In the genomic region with DNA sequence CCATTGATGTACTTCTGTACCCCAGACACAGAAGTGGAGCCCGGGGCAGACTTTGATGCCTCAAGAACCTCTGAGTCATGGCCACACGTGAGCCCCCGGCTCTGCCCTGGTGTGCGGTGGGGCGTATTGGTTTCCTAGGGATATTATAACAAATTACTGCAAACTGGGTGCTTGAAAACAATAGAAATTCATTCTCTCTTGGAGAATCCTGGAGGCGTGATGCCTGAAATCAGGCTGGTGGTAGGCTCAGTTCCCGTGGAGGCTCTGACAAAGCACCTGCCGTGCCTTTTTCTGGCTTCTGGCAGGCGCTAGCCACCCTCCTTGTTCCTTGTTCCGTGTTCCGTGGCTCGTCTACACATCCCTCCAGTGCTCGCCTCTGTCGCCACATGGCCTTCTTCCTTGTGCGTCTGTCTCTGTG, we compare ENCODE assay signal across 9 cellular contexts. TPM values are rescaled to one million over a fixed set of nuclear protein-coding genes. Genes with fewer than 3 reads are reported as not detected.
DNase-seq lines count a peak whose midpoint lies in the region; ATAC-seq and TF ChIP-seq lines count a peak whose summit lies in the region.
"Had no signal": no experiment of that assay in that cellular context is flagged by ENCODE, and none has a peak within 500 bp of the region (broad histone marks: within the 10 kb centered on the region; RNA-seq: fewer than 3 reads in every experiment).

No MANE protein-coding gene starts in this region.

- no peaks in the 10 kb centered on the region for H3K9me3 ChIP-seq in mammary epithelial cell (replicated peaks; ENCODE audit: insufficient read depth, low read length)
- H3K9me3 ChIP-seq in lower lobe of right lung, result no peaks in the 10 kb centered on the region
- H3K9me3 ChIP-seq in thoracic aorta, result no peaks in the 10 kb centered on the region

- in situ Hi-C loops in mammary epithelial cell (cut with MboI; ENCODE audit: low sequenced_read_pairs in 2 of 2), result no loop called here

- peaks cover 97% of the 10 kb centered on the region for H3K79me2 ChIP-seq in mammary epithelial cell (ENCODE audit: insufficient read depth, low read length)

- DNase-seq in MV-4-11 (lab: John Stamatoyannopoulos, UW), result peak; percentile 21
- no peak for DNase-seq in mammary epithelial cell
- peak; percentile 70 for DNase-seq in lower lobe of right lung
- DNase-seq in thoracic aorta (ENCODE audit: low spot score), result no peak
- DNase-seq in stimulated activated CD4-positive, alpha-beta T cell treated with anti-CD3 and anti-CD28 coated beads, Interleukin-4, amount 100 ng/mL, for 4 hours, result no peak
- DNase-seq in hepatic stellate cell (ENCODE audit: low spot score), result no peak
- DNase-seq in NCI-H1694 (lab: John Stamatoyannopoulos, UW), result no peak
- DNase-seq: NCI-H1694 treated with DMSO at 0.1 percent for 48 hours had no signal

- intact Hi-C loops in mammary epithelial cell (cut with micrococcal nuclease) (no loop called here), lower lobe of right lung (cut with DNase I) (no loop called here)

- CTCF ChIA-PET in mammary epithelial cell (lab: Charles Lee; ENCODE audit: low non-redundant PET), result no interaction called here

- H3K4me3 ChIP-seq in mammary epithelial cell (replicated peaks in 1 of 3; ENCODE audit: insufficient read depth in 1 of 3, low read depth in 2 of 3, low read length in 3 of 3) (no peak overlapping the region), lower lobe of right lung (no peak overlapping the region), thoracic aorta (no peak overlapping the region)

- peaks cover 23% of the 10 kb centered on the region for H3K4me1 ChIP-seq in mammary epithelial cell (ENCODE audit: insufficient read depth, low read length)
- peaks cover 99% of the 10 kb centered on the region for H3K4me1 ChIP-seq in lower lobe of right lung
- peaks cover 62 to 82% of the 10 kb centered on the region in 2 donors for H3K4me1 ChIP-seq in thoracic aorta (ENCODE audit: control insufficient read depth in 1 of 2, low read depth in 2 of 2)

- WGBS in mammary epithelial cell (ENCODE audit: low coverage, missing lambda C conversion rate), result 47% methylated on average over 12 of the region's 15 CpGs

- ATAC-seq in lower lobe of right lung (peak in 1 of 2 donors; percentile 6), thoracic aorta (ENCODE audit: insufficient number of reproducible peaks, low FRiP score, low read depth) (no peak)

- TF ChIP-seq CTCF in mammary epithelial cell (conservative IDR thresholded peaks at IDR 0.05 in 1 of 2, IDR thresholded peaks at IDR 0.05 in 1 of 2; ENCODE audit: extremely low read depth in 1 of 2, insufficient read depth in 1 of 2, low read depth in 1 of 2, low read length in 2 of 2), result no peak
- TF ChIP-seq CTCF in lower lobe of right lung (IDR thresholded peaks at IDR 0.05), result no peak
- no peak for TF ChIP-seq CTCF in thoracic aorta (IDR thresholded peaks at IDR 0.05)

- dilution Hi-C loops in mammary epithelial cell (cut with HindIII; ENCODE audit: low sequenced_read_pairs), result no loop called here

- peak overlapping the region; percentile 29 for H3K27ac ChIP-seq in mammary epithelial cell (ENCODE audit: insufficient read depth, low read depth, low read length)
- H3K27ac ChIP-seq in lower lobe of right lung, result peak overlapping the region; percentile 85
- H3K27ac ChIP-seq in thoracic aorta, result peak overlapping the region; percentile 78 to 90
- H3K27ac ChIP-seq: epithelial cell of prostate had no signal

- H3K4me2 ChIP-seq in mammary epithelial cell (ENCODE audit: insufficient read depth, low read depth, low read length), result no peak overlapping the region

- no peak overlapping the region for H2AFZ ChIP-seq in mammary epithelial cell (ENCODE audit: low read depth, low read length)

- H3K36me3 ChIP-seq in mammary epithelial cell (ENCODE audit: insufficient read depth, low read length), result peaks cover 6% of the 10 kb centered on the region
- no peaks in the 10 kb centered on the region for H3K36me3 ChIP-seq in lower lobe of right lung
- no peaks in the 10 kb centered on the region for H3K36me3 ChIP-seq in thoracic aorta

- no peak overlapping the region for H3K9ac ChIP-seq in mammary epithelial cell (ENCODE audit: insufficient read depth, low read length)

- BruUV-seq in mammary epithelial cell (replicated peaks; lab: Mats Ljungman, UMichigan), result no TSS peak

- peaks cover 3% of the 10 kb centered on the region for H4K20me1 ChIP-seq in mammary epithelial cell (ENCODE audit: insufficient read depth, low read length)

- no peaks in the 10 kb centered on the region for H3K27me3 ChIP-seq in mammary epithelial cell (ENCODE audit: insufficient read depth, low read length)
- no peaks in the 10 kb centered on the region for H3K27me3 ChIP-seq in lower lobe of right lung (ENCODE audit: low read depth)
- H3K27me3 ChIP-seq in thoracic aorta (replicated peaks; ENCODE audit: insufficient read depth), result no peaks in the 10 kb centered on the region

RNA-seq across cellular contexts. Expression of a gene that starts 24.2 kb away (rescaled TPM):
- total RNA-seq in mammary epithelial cell (10 to 100 TPM; 41.3 to 41.7 TPM), lower lobe of right lung (125 TPM), thoracic aorta (10 to 100 TPM; 24.0 to 43.6 TPM)
- polyA plus RNA-seq in mammary epithelial cell, result 50.6 TPM
- 68.8 TPM for polyA minus RNA-seq in mammary epithelial cell

Comparison
In these comparisons a context has a peak if more than half of its experiments do, and no peak if none do; other contexts are left out.
1. DNase-seq: peak in MV-4-11 (single experiment) and lower lobe of right lung (single experiment); none in mammary epithelial cell (single experiment), thoracic aorta (single experiment), stimulated activated CD4-positive, alpha-beta T cell treated with anti-CD3 and anti-CD28 coated beads, Interleukin-4, amount 100 ng/mL, for 4 hours (0 of 2), hepatic stellate cell (single experiment) and NCI-H1694 (single experiment).
2. H3K27ac ChIP-seq: peak in every context shown above with its lines; median percentile 85 in lower lobe of right lung; 84 in thoracic aorta; 29 in mammary epithelial cell.